Comparison of ENCODE assay signal across 29 cellular contexts in genomic region chr15:70169147-70169546, GRCh38.
"Had no signal": no experiment of that assay in that cellular context is flagged by ENCODE, and none has a peak within 500 bp of the region (broad histone marks: within the 10 kb centered on the region; RNA-seq: fewer than 3 reads in every experiment).

No MANE protein-coding gene starts in this region.

- H3K4me3 ChIP-seq: ascending aorta, breast epithelium, cardiac muscle cell, esophagus muscularis mucosa, gastrocnemius medialis had no signal

- H3K9me3 ChIP-seq: ascending aorta, breast epithelium, esophagus muscularis mucosa, gastrocnemius medialis had no signal

- H3K4me1 ChIP-seq: breast epithelium, foreskin keratinocyte had no signal

- H3K36me3 ChIP-seq: ascending aorta, breast epithelium, cardiac muscle cell, esophagus muscularis mucosa, gastrocnemius medialis, WERI-Rb-1 had no signal

- H3K27ac ChIP-seq: ascending aorta, breast epithelium, cardiac muscle cell, esophagus muscularis mucosa, foreskin keratinocyte, gastrocnemius medialis, WERI-Rb-1 had no signal

- H3K27me3 ChIP-seq: ascending aorta, breast epithelium, esophagus muscularis mucosa, gastrocnemius medialis had no signal

- DNase-seq: activated B cell treated with CpG ODN at 0.5 μM for 24 hours; activated CD4-positive, alpha-beta T cell treated with anti-CD3 and anti-CD28 coated beads for 48 hours; activated CD4-positive, alpha-beta T cell treated with anti-CD3 and anti-CD28 coated beads, Interleukin-2, amount 50 U/mL, for 1 hour; activated CD4-positive, alpha-beta T cell treated with anti-CD3 and anti-CD28 coated beads, Interleukin-2, amount 50 U/mL, for 48 hours; activated CD8-positive, alpha-beta memory T cell treated with anti-CD3 and anti-CD28 coated beads, Interleukin-2, amount 10 ng/mL, durations not matched to agents 7 days and 5 days; activated CD8-positive, alpha-beta memory T cell treated with anti-CD3 and anti-CD28 coated beads, Interleukin-2, amount 50 U/mL, for 48 hours; activated CD8-positive, alpha-beta T cell treated with anti-CD3 and anti-CD28 coated beads for 36 hours; activated gamma-delta T cell; activated naive CD4-positive, alpha-beta T cell; activated naive CD8-positive, alpha-beta T cell treated with anti-CD3 and anti-CD28 coated beads, Interleukin-2, amount 10 ng/mL, durations not matched to agents 7 days and 5 days; activated T-cell treated with anti-CD3 and anti-CD28 coated beads for 4 hours; activated T-cell treated with anti-CD3 and anti-CD28 coated beads, Interleukin-2, amount 50 U/mL, for 24 hours; activated T-cell treated with anti-CD3 and anti-CD28 coated beads, Interleukin-2, amount 50 U/mL, for 72 hours; cortex of kidney; dermis blood vessel endothelial cell; effector CD4-positive, alpha-beta T cell; effector memory CD8-positive, alpha-beta T cell; erythroblast; foreskin keratinocyte; gastrocnemius medialis; glutamatergic neuron; T-helper 1 cell; T-helper 17 cell; T1000; WERI-Rb-1 had no signal
